In the genomic region with DNA sequence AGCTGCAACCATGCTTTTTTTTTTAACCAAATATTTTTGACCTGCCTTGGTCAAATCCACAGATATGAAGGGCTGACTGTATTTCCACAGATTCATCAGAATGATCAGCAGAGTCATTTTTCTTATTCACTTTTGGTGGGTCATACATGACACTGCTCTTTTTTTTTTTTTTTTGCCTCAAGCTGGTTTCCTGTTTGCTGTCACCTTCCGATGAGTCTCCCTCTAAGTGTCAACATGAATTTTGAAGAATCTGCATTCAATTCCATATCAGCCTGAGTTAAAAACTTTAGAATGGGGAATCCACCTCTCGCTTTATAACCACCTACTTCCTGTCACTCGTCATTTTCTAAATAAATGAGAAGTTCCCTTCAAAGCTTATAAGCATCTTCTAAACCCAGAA, we compare ENCODE assay signal across 20 cellular contexts. TPM values are rescaled to one million over a fixed set of nuclear protein-coding genes. Genes with fewer than 3 reads are reported as not detected.
DNase-seq lines count a peak whose midpoint lies in the region; ATAC-seq, FAIRE-seq and TF ChIP-seq lines count a peak whose summit lies in the region.
"Had no signal": no experiment of that assay in that cellular context is flagged by ENCODE, and none has a peak within 500 bp of the region (broad histone marks: within the 10 kb centered on the region; RNA-seq: fewer than 3 reads in every experiment).

No MANE protein-coding gene starts in this region.

- no peaks in the 10 kb centered on the region for H3K36me3 ChIP-seq in K562 (ENCODE audit: control insufficient read depth, insufficient read depth, low read length)
- H3K36me3 ChIP-seq: BE2C, neural progenitor cell had no signal

- peak; percentile 37 for FAIRE-seq in K562 (lab: Jason Lieb, UNC)
- FAIRE-seq: keratinocyte had no signal

- no peak for TF ChIP-seq RAD21 in K562 (CRISPR knock-in tag; conservative IDR thresholded peaks at IDR 0.05 in 1 of 2, IDR thresholded peaks at IDR 0.05 in 1 of 2)

- H3K9me1 ChIP-seq in K562 (ENCODE audit: control insufficient read depth, insufficient read depth, low read length) = no peaks in the 10 kb centered on the region

- ATAC-seq in K562 (peak; percentile 21; the same call in 1 of the 3 replicates), Right ventricle myocardium superior (ENCODE audit: poor library complexity) (no peak)

- in situ Hi-C loops in K562 (cut with MboI) = no loop called here

- no peak overlapping the region for H2AFZ ChIP-seq in K562 (ENCODE audit: low read depth, low read length)
- H2AFZ ChIP-seq: neural progenitor cell had no signal

- H3K27ac ChIP-seq in K562 (ENCODE audit: extremely low read depth, low read depth, low read length) = no peak overlapping the region
- H3K27ac ChIP-seq: neural progenitor cell had no signal

- TF ChIP-seq CTCF in K562 (IDR thresholded peaks at IDR 0.05 in 2 of 3, conservative IDR thresholded peaks at IDR 0.05 in 1 of 3; ENCODE audit: insufficient read depth in 2 of 3, low read depth in 1 of 3, low read length in 3 of 3) = no peak

- intact Hi-C loops in K562 (cut with micrococcal nuclease) (no loop called here), Right ventricle myocardium superior (cut with DNase I) (no loop called here)

- H3K4me1 ChIP-seq in K562 (replicated peaks in 1 of 2; ENCODE audit: control insufficient read depth in 2 of 2, insufficient read depth in 2 of 2, low read length in 2 of 2) = peaks cover 0 to 9% of the 10 kb centered on the region in 2 experiments; a peak in 2 of 5 replicates

- no peaks in the 10 kb centered on the region for H3K9me3 ChIP-seq in K562 (replicated peaks; ENCODE audit: control insufficient read depth, insufficient read depth, low read depth, low read length)
- H3K9me3 ChIP-seq: BE2C had no signal

- H3K79me2 ChIP-seq in K562 (ENCODE audit: control insufficient read depth, insufficient read depth, low read length) = no peaks in the 10 kb centered on the region

- DNase-seq in CD1c-positive myeloid dendritic cell (ENCODE audit: extremely low spot score) (peak; percentile 8), EH (ENCODE audit: low read depth) (peak; percentile 54), OCI-M1 (lab: John Stamatoyannopoulos, UW) (peak; percentile 52), K562 (ENCODE audit: extremely low read depth in 1 of 4, low spot score in 3 of 4) (no peak), hepatic stellate cell (ENCODE audit: low spot score) (no peak), epidermal melanocyte (ENCODE audit: insufficient read length, low spot score) (no peak), islet precursor cell (no peak), Right ventricle myocardium superior (no peak)
- DNase-seq: activated CD4-positive, alpha-beta T cell treated with anti-CD3 and anti-CD28 coated beads, Interleukin-2, amount 50 U/mL, for 48 hours; BE2C; dermis blood vessel endothelial cell; head of caudate nucleus; mesenchymal stem cell; NCI-H1092 treated with DMSO at 0.1 percent for 48 hours; NCI-H82; SHP77 treated with DMSO at 0.1 percent for 48 hours; stimulated activated naive CD4-positive, alpha-beta T cell; T1000 had no signal

- no peaks in the 10 kb centered on the region for H4K20me1 ChIP-seq in K562 (replicated peaks; ENCODE audit: control insufficient read depth, insufficient read depth, low read length)

- TF ChIP-seq POLR2A in K562 (conservative IDR thresholded peaks at IDR 0.05) = no peak

- BruUV-seq in K562 (replicated peaks; lab: Mats Ljungman, UMichigan) = no TSS peak

- H3K9ac ChIP-seq in K562 (ENCODE audit: insufficient read depth in 1 of 2, low read depth in 2 of 2, low read length in 2 of 2) = no peak overlapping the region
- H3K9ac ChIP-seq: neural progenitor cell had no signal

- TF ChIP-seq EP300 in K562 (IDR thresholded peaks at IDR 0.05; ENCODE audit: low read length) = no peak

- 0% methylated on average over 2 of the region's 3 CpGs for WGBS in K562 (ENCODE audit: insufficient coverage, low coverage, missing lambda C conversion rate)

- CTCF ChIA-PET in K562 (lab: Yijun Ruan, JAX; ENCODE audit: low intra/inter-chr PET ratio) = no interaction called here

- H3K4me2 ChIP-seq in K562 (ENCODE audit: insufficient read depth, low read length) = no peak overlapping the region; the same call in 1 of the 2 replicates
- H3K4me2 ChIP-seq: neural progenitor cell had no signal

- H3K27me3 ChIP-seq in K562 (ENCODE audit: control insufficient read depth in 2 of 2, insufficient read depth in 2 of 2, low read length in 2 of 2) = peaks cover 0 to 6% of the 10 kb centered on the region in 2 experiments; a peak in 1 of 5 replicates

- H3K4me3 ChIP-seq in K562 = no peak overlapping the region
- H3K4me3 ChIP-seq: neural progenitor cell had no signal

- POLR2A ChIA-PET in K562 (lab: Yijun Ruan, JAX) = interaction anchor here (0.6 kb wide), 1 partner anchor 26 kb away, joined by 3 read pairs; no protein-coding TSS in a partner anchor

TF ChIP-seq in K562, 482 proteins besides CTCF, POLR2A, EP300 and RAD21 (continues in another document):
- TF ChIP-seq, protein P1, sequence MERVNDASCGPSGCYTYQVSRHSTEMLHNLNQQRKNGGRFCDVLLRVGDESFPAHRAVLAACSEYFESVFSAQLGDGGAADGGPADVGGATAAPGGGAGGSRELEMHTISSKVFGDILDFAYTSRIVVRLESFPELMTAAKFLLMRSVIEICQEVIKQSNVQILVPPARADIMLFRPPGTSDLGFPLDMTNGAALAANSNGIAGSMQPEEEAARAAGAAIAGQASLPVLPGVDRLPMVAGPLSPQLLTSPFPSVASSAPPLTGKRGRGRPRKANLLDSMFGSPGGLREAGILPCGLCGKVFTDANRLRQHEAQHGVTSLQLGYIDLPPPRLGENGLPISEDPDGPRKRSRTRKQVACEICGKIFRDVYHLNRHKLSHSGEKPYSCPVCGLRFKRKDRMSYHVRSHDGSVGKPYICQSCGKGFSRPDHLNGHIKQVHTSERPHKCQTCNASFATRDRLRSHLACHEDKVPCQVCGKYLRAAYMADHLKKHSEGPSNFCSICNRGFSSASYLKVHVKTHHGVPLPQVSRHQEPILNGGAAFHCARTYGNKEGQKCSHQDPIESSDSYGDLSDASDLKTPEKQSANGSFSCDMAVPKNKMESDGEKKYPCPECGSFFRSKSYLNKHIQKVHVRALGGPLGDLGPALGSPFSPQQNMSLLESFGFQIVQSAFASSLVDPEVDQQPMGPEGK (CRISPR knock-in tag; IDR thresholded peaks at IDR 0.05; ENCODE audit: borderline replicate concordance) = no peak
- peak; percentile 40; the same call in 1 of the 2 replicates for TF ChIP-seq NFE2 (IDR thresholded peaks at IDR 0.05; ENCODE audit: low read depth)
- TF ChIP-seq, protein P2, sequence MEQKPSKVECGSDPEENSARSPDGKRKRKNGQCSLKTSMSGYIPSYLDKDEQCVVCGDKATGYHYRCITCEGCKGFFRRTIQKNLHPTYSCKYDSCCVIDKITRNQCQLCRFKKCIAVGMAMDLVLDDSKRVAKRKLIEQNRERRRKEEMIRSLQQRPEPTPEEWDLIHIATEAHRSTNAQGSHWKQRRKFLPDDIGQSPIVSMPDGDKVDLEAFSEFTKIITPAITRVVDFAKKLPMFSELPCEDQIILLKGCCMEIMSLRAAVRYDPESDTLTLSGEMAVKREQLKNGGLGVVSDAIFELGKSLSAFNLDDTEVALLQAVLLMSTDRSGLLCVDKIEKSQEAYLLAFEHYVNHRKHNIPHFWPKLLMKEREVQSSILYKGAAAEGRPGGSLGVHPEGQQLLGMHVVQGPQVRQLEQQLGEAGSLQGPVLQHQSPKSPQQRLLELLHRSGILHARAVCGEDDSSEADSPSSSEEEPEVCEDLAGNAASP (IDR thresholded peaks at IDR 0.05) = no peak

RNA-seq across cellular contexts. Expression of gene SLC12A8, which starts 2.2 kb away (rescaled TPM):
- 0.81 and 1.1 TPM in 2 replicates for total RNA-seq in K562 (2011; cell fraction: chromatin; rRNA removed; ENCODE audit: low replicate concordance)
- total RNA-seq in K562 (2011; cell fraction: nucleolus; rRNA removed) = 0.33 and 1.2 TPM in 2 replicates
- total RNA-seq in K562 (2011; cell fraction: nucleoplasm; rRNA removed) = 0.95 TPM in 1 of 2 replicates, not detected in the other
- total RNA-seq in K562 (2014; rRNA removed) = not detected in 2 replicates
- total RNA-seq in K562 (2014; rRNA removed; fragmentation: Illumina TruSeq; extraction: Trizol) = 0.11 TPM in 1 of 2 replicates, not detected in the other
- total RNA-seq in K562 (2015; rRNA removed; fragmentation: Illumina TruSeq; extraction: Trizol) = not detected in 2 replicates
- total RNA-seq in K562 (2021) = 0.33 TPM in 1 of 2 replicates, not detected in the other
- polyA plus RNA-seq in K562 (2011; rRNA removed) = 0.12 TPM in 1 of 2 replicates, not detected in the other
- 0.18 and 0.24 TPM in 2 replicates for polyA plus RNA-seq in K562 (2011; cell fraction: cytosol; rRNA removed)
- 0.07 and 0.38 TPM in 2 replicates for polyA plus RNA-seq in K562 (2011; cell fraction: nucleus; rRNA removed)
- polyA plus RNA-seq in K562 (2012) = 0.05 and 0.97 TPM in 2 replicates
- 0.04 and 0.24 TPM in 2 replicates for polyA plus RNA-seq in K562 (2014; fragmentation: Illumina TruSeq; extraction: Trizol)
- under 1 TPM in 1 of 2 experiments, not detected in 1; 0.04 TPM for polyA plus RNA-seq in K562 (2014; fragmentation: Nextera tagmentation; extraction: Ambion mirVana)
- polyA plus RNA-seq in K562 (2014; rRNA removed) = 0.09 TPM in 1 of 2 replicates, not detected in the other
- polyA minus RNA-seq in K562 (2011; rRNA and poly(A)+ RNA removed) = 0.09 TPM in 1 of 2 replicates, not detected in the other
- polyA minus RNA-seq in K562 (2011; cell fraction: cytosol; rRNA and poly(A)+ RNA removed) = not detected in 2 replicates
- not detected in 2 replicates for polyA minus RNA-seq in K562 (2011; cell fraction: nucleus; rRNA and poly(A)+ RNA removed)
- total RNA-seq in Right ventricle myocardium superior = 0.30 TPM

Comparison
In these comparisons a context has a peak if more than half of its experiments do, and no peak if none do; other contexts are left out.
1. DNase-seq: peak in CD1c-positive myeloid dendritic cell (single experiment), EH (single experiment) and OCI-M1 (single experiment); none in K562 (0 of 4), hepatic stellate cell (single experiment), epidermal melanocyte (single experiment), islet precursor cell (single experiment) and Right ventricle myocardium superior (single experiment).